In genomic region chr14:64502476-64503183, GRCh38 we compare ENCODE assay signal across 8 cellular contexts. TPM values are rescaled to one million over a fixed set of nuclear protein-coding genes. Genes with fewer than 3 reads are reported as not detected.
A peak's percentile ranks its signal among the peaks of the same experiment; 100 is the strongest.
DNase-seq lines count a peak whose midpoint lies in the region; ATAC-seq and TF ChIP-seq lines count a peak whose summit lies in the region.

No MANE protein-coding gene starts in this region.

- DNase-seq in CD4-positive, alpha-beta T cell, result peak in 8 of 10 experiments; percentile 15 to 43 (median 22)
- DNase-seq in activated CD8-positive, alpha-beta T cell treated with anti-CD3 and anti-CD28 coated beads for 36 hours, result peak; percentile 41
- DNase-seq in erythroblast (lab: John Stamatoyannopoulos, UW), result peak; percentile 67 to 73
- no peak for DNase-seq in neuronal stem cell (ENCODE audit: low spot score)
- no peak for DNase-seq in posterior vena cava (ENCODE audit: low spot score)
- DNase-seq in middle frontal gyrus (ENCODE audit: extremely low spot score, low spot score), result no peak

- peak overlapping the region; percentile 100 for H3K27ac Mint-ChIP-seq in CD4-positive, alpha-beta T cell
- peak overlapping the region; percentile 97 for H3K27ac Mint-ChIP-seq in activated CD8-positive, alpha-beta T cell treated with anti-CD3 and anti-CD28 coated beads for 36 hours

- no peaks in the 10 kb centered on the region for H4K20me1 ChIP-seq in KMS-11 (ENCODE audit: insufficient read depth)

- no peak overlapping the region for H3K4me3 ChIP-seq in KMS-11 (IDR thresholded peaks at IDR 0.05; ENCODE audit: insufficient read depth, low read depth, low read length)
- H3K4me3 ChIP-seq in neuronal stem cell (ENCODE audit: low read length in 2 of 2), result peak overlapping the region; percentile 96 to 98

- no peak overlapping the region for H3K18ac ChIP-seq in neuronal stem cell (ENCODE audit: low read length)

- H3K79me2 ChIP-seq in KMS-11 (ENCODE audit: insufficient read depth, low read depth), result peaks cover 70% of the 10 kb centered on the region

- peaks cover 4% of the 10 kb centered on the region for H3K27me3 Mint-ChIP-seq in CD4-positive, alpha-beta T cell
- H3K27me3 Mint-ChIP-seq in activated CD8-positive, alpha-beta T cell treated with anti-CD3 and anti-CD28 coated beads for 36 hours, result no peaks in the 10 kb centered on the region

- CTCF ChIA-PET in CD4-positive, alpha-beta T cell (lab: Charles Lee), result interaction anchor here (1.0 to 3.2 kb wide), 5 partner anchors 9 to 73 kb away, joined by 3 to 44 read pairs (median 8); no protein-coding TSS in a partner anchor
- CTCF ChIA-PET in activated CD8-positive, alpha-beta T cell treated with anti-CD3 and anti-CD28 coated beads for 36 hours (lab: Charles Lee), result interaction anchor here (1.0 to 3.1 kb wide), 5 partner anchors 8 to 134 kb away, joined by 3 to 23 read pairs (median 4); no protein-coding TSS in a partner anchor

- peak overlapping the region; percentile 100 for H3K27ac ChIP-seq in CD4-positive, alpha-beta T cell (ENCODE audit: low read depth, low read length)
- H3K27ac ChIP-seq in KMS-11, result peak overlapping the region; percentile 98
- no peak overlapping the region for H3K27ac ChIP-seq in neuronal stem cell (replicated peaks; ENCODE audit: low read length)

- no peak overlapping the region for H2BK15ac ChIP-seq in neuronal stem cell (ENCODE audit: low read length)

- TF ChIP-seq CTCF in CD4-positive, alpha-beta T cell (IDR thresholded peaks at IDR 0.05), result no peak
- no peak for TF ChIP-seq CTCF in KMS-11 (conservative IDR thresholded peaks at IDR 0.05; ENCODE audit: low read depth, low read length)
- no peak for TF ChIP-seq CTCF in activated CD8-positive, alpha-beta T cell treated with anti-CD3 and anti-CD28 coated beads for 36 hours (IDR thresholded peaks at IDR 0.05)

- H2BK12ac ChIP-seq in neuronal stem cell (ENCODE audit: low read length), result no peak overlapping the region

- no peak overlapping the region for H4K8ac ChIP-seq in neuronal stem cell (ENCODE audit: low read depth, low read length)

- H3K9ac ChIP-seq in KMS-11, result peak overlapping the region; percentile 97
- H3K9ac ChIP-seq in neuronal stem cell (ENCODE audit: low read depth, low read length, poor library complexity), result no peak overlapping the region

- intact Hi-C loops in CD4-positive, alpha-beta T cell (cut with DNase I, micrococcal nuclease), result loop anchor here (1.0 to 10.0 kb wide), 7 partner anchors 9 to 858 kb away; partner anchors contain the start of genes MAX (in 2 of the 2), MTHFD1 (in 2 of the 2), WDR89 (in 2 of the 2) and CHURC1 (in 1 of the 2)
- intact Hi-C loops in activated CD8-positive, alpha-beta T cell treated with anti-CD3 and anti-CD28 coated beads for 36 hours (cut with micrococcal nuclease), result no loop called here
- intact Hi-C loops in posterior vena cava (cut with DNase I), result no loop called here

- peak overlapping the region; percentile 99 for H2BK120ac ChIP-seq in neuronal stem cell (ENCODE audit: low read depth, low read length)

- H3K36me3 ChIP-seq in KMS-11 (ENCODE audit: insufficient read depth) (0 out of 2 replicates have a peak, but pooled peaks cover 2% of the 10 kb centered on the region), neuronal stem cell (replicated peaks in 1 of 2; ENCODE audit: control insufficient read depth in 2 of 2, insufficient read depth in 2 of 2, low read length in 2 of 2) (peaks cover 0 to 14% of the 10 kb centered on the region in 2 donors)

- H4K91ac ChIP-seq in neuronal stem cell (ENCODE audit: low read depth, low read length, poor library complexity), result no peak overlapping the region

- H2BK5ac ChIP-seq in neuronal stem cell (ENCODE audit: low read length), result peak overlapping the region; percentile 83

- H2AK5ac ChIP-seq in neuronal stem cell (ENCODE audit: low read depth, low read length), result peak overlapping the region; percentile 24

- peak overlapping the region; percentile 85 for H3K4me2 ChIP-seq in KMS-11
- peak overlapping the region; percentile 90 for H3K4me2 ChIP-seq in neuronal stem cell (ENCODE audit: insufficient read depth, low read length, poor library complexity, severe bottlenecking)

- no peaks in the 10 kb centered on the region for H3K9me3 Mint-ChIP-seq in CD4-positive, alpha-beta T cell
- no peaks in the 10 kb centered on the region for H3K9me3 Mint-ChIP-seq in activated CD8-positive, alpha-beta T cell treated with anti-CD3 and anti-CD28 coated beads for 36 hours

- POLR2A ChIA-PET in CD4-positive, alpha-beta T cell (lab: Charles Lee), result interaction anchor here (0.6 to 6.5 kb wide), 22 partner anchors 7 to 860 kb away, joined by 3 to 112 read pairs (median 7); partner anchors contain the start of genes AKAP5, CHURC1, HSPA2 and MTHFD1
- POLR2A ChIA-PET in activated CD8-positive, alpha-beta T cell treated with anti-CD3 and anti-CD28 coated beads for 36 hours (lab: Charles Lee), result interaction anchor here (0.8 to 3.4 kb wide), 13 partner anchors 7 to 398 kb away, joined by 3 to 19 read pairs (median 4); partner anchors contain the start of genes HSPA2 and MTHFD1

- no peak overlapping the region for H3K23ac ChIP-seq in neuronal stem cell (ENCODE audit: low read depth, low read length, poor library complexity)

- peaks cover 61% of the 10 kb centered on the region for H3K36me3 Mint-ChIP-seq in CD4-positive, alpha-beta T cell (ENCODE audit: low read depth)
- H3K36me3 Mint-ChIP-seq in activated CD8-positive, alpha-beta T cell treated with anti-CD3 and anti-CD28 coated beads for 36 hours (ENCODE audit: low read depth), result peaks cover 62% of the 10 kb centered on the region

- H3K9me3 ChIP-seq in CD4-positive, alpha-beta T cell (ENCODE audit: control insufficient read depth, low read length), result no peaks in the 10 kb centered on the region
- no peaks in the 10 kb centered on the region for H3K9me3 ChIP-seq in neuronal stem cell (replicated peaks in 1 of 2; ENCODE audit: control insufficient read depth in 2 of 2, insufficient read depth in 1 of 2, low read depth in 1 of 2, low read length in 2 of 2)

- H3K4me3 Mint-ChIP-seq in CD4-positive, alpha-beta T cell, result peak overlapping the region; percentile 100
- peak overlapping the region; percentile 79 for H3K4me3 Mint-ChIP-seq in activated CD8-positive, alpha-beta T cell treated with anti-CD3 and anti-CD28 coated beads for 36 hours

- H3K14ac ChIP-seq in neuronal stem cell (ENCODE audit: low read length), result no peak overlapping the region

- no peaks in the 10 kb centered on the region for H3K79me1 ChIP-seq in neuronal stem cell (ENCODE audit: low read depth, low read length)

- H3K27me3 ChIP-seq in CD4-positive, alpha-beta T cell (ENCODE audit: control insufficient read depth, insufficient read depth, low read length), result no peaks in the 10 kb centered on the region
- no peaks in the 10 kb centered on the region for H3K27me3 ChIP-seq in KMS-11 (ENCODE audit: insufficient read depth, low read depth)
- H3K27me3 ChIP-seq in neuronal stem cell (ENCODE audit: control insufficient read depth in 3 of 3, insufficient read depth in 3 of 3, low read depth in 1 of 3, low read length in 3 of 3), result no peaks in the 10 kb centered on the region

- H2AFZ ChIP-seq in KMS-11 (ENCODE audit: low read depth) (peak overlapping the region; percentile 44), neuronal stem cell (ENCODE audit: low read length) (peak overlapping the region; percentile 98)

- peaks cover 43% of the 10 kb centered on the region for H3K4me1 ChIP-seq in KMS-11 (ENCODE audit: low read depth, poor library complexity, severe bottlenecking)
- peaks cover 9 to 23% of the 10 kb centered on the region in 2 donors for H3K4me1 ChIP-seq in neuronal stem cell (ENCODE audit: control insufficient read depth in 2 of 2, insufficient read depth in 1 of 2, low read depth in 1 of 2, low read length in 2 of 2)

- peaks cover 72% of the 10 kb centered on the region for H3K4me1 Mint-ChIP-seq in CD4-positive, alpha-beta T cell (ENCODE audit: low read depth)
- peaks cover 26% of the 10 kb centered on the region for H3K4me1 Mint-ChIP-seq in activated CD8-positive, alpha-beta T cell treated with anti-CD3 and anti-CD28 coated beads for 36 hours (ENCODE audit: low read depth)

- no peak for TF ChIP-seq POLR2A in erythroblast (IDR thresholded peaks at IDR 0.05; ENCODE audit: low read length)

- WGBS in neuronal stem cell (ENCODE audit: extremely low coverage in 2 of 2, insufficient read length in 2 of 2, insufficient replicate concordance in 1 of 2), 2 donors, result no CpG with 5 or more reads among the region's 15 CpGs

- no peak overlapping the region for H3K4ac ChIP-seq in neuronal stem cell (ENCODE audit: low read length)

- no peak for ATAC-seq in CD4-positive, alpha-beta T cell (ENCODE audit: poor library complexity)
- ATAC-seq in activated CD8-positive, alpha-beta T cell treated with anti-CD3 and anti-CD28 coated beads for 36 hours, result no peak
- no peak for ATAC-seq in HG02642 (IDR thresholded peaks at IDR 0.05; ENCODE audit: poor library complexity, unreplicated experiment)

RNA-seq across cellular contexts. Expression of gene ZBTB25, which starts 1.0 kb away (rescaled TPM):
- total RNA-seq in CD4-positive, alpha-beta T cell, result 10 to 100 TPM; 56.8 to 58.1 TPM
- 10 to 100 TPM; 58.6 to 58.8 TPM for total RNA-seq in activated CD8-positive, alpha-beta T cell treated with anti-CD3 and anti-CD28 coated beads for 36 hours
- polyA plus RNA-seq in neuronal stem cell (2013, experiment 1 of 2), result 6.9 TPM
- 6.2 TPM for polyA plus RNA-seq in neuronal stem cell (2013, experiment 2 of 2)
- 10 to 100 TPM; 13.3 to 14.1 TPM for total RNA-seq in posterior vena cava

RNA-seq across cellular contexts. Expression of gene ZBTB1, which starts 1.9 kb away (rescaled TPM):
- total RNA-seq in CD4-positive, alpha-beta T cell, result 100 to 1,000 TPM; 146 to 147 TPM
- 10 to 100 TPM; 64.7 to 67.8 TPM for total RNA-seq in activated CD8-positive, alpha-beta T cell treated with anti-CD3 and anti-CD28 coated beads for 36 hours
- 16.0 TPM for polyA plus RNA-seq in neuronal stem cell (2013, experiment 1 of 2)
- polyA plus RNA-seq in neuronal stem cell (2013, experiment 2 of 2), result 15.1 TPM
- total RNA-seq in posterior vena cava, result 10 to 100 TPM; 34.7 to 34.8 TPM

RNA-seq across cellular contexts. Expression of gene AKAP5, which starts 37.3 kb away (rescaled TPM):
- under 1 TPM; 0.49 to 0.50 TPM for total RNA-seq in CD4-positive, alpha-beta T cell
- 1 to 10 TPM; 1.3 to 1.6 TPM for total RNA-seq in activated CD8-positive, alpha-beta T cell treated with anti-CD3 and anti-CD28 coated beads for 36 hours
- polyA plus RNA-seq in neuronal stem cell (2013, experiment 1 of 2), result 1.1 TPM
- polyA plus RNA-seq in neuronal stem cell (2013, experiment 2 of 2), result 1.1 TPM
- total RNA-seq in posterior vena cava, result 1 to 10 TPM; 2.4 to 3.1 TPM

RNA-seq across cellular contexts. Expression of gene HSPA2, which starts 37.9 kb away (rescaled TPM):
- 1 to 10 TPM; 1.5 to 1.9 TPM for total RNA-seq in CD4-positive, alpha-beta T cell
- total RNA-seq in activated CD8-positive, alpha-beta T cell treated with anti-CD3 and anti-CD28 coated beads for 36 hours, result 1 to 10 TPM; 2.9 to 3.6 TPM
- polyA plus RNA-seq in neuronal stem cell (2013, experiment 1 of 2), result 3.5 TPM
- polyA plus RNA-seq in neuronal stem cell (2013, experiment 2 of 2), result 3.5 TPM
- 10 to 100 TPM; 32.7 to 49.0 TPM for total RNA-seq in posterior vena cava

RNA-seq across cellular contexts. Expression of gene PPP1R36, which starts 47.1 kb away (rescaled TPM):
- total RNA-seq in CD4-positive, alpha-beta T cell, result not detected
- under 1 TPM in 1 of 2 experiments, not detected in 1; 0.29 TPM for total RNA-seq in activated CD8-positive, alpha-beta T cell treated with anti-CD3 and anti-CD28 coated beads for 36 hours
- 0.11 TPM for polyA plus RNA-seq in neuronal stem cell (2013, experiment 1 of 2)
- 0.11 TPM for polyA plus RNA-seq in neuronal stem cell (2013, experiment 2 of 2)
- under 1 TPM; 0.62 to 0.65 TPM for total RNA-seq in posterior vena cava

Comparison
In these comparisons a context has a peak if more than half of its experiments do, and no peak if none do; other contexts are left out.
1. DNase-seq: peak in CD4-positive, alpha-beta T cell (8 of 10), activated CD8-positive, alpha-beta T cell treated with anti-CD3 and anti-CD28 coated beads for 36 hours (single experiment) and erythroblast (2 of 2); none in neuronal stem cell (single experiment), posterior vena cava (single experiment) and middle frontal gyrus (single experiment).
2. intact Hi-C loops: an anchor here in CD4-positive, alpha-beta T cell (1.0 to 10.0 kb wide); none called in activated CD8-positive, alpha-beta T cell treated with anti-CD3 and anti-CD28 coated beads for 36 hours and posterior vena cava.